In genomic region chr14:21382886-21383847, GRCh38 we compare ENCODE assay signal across 8 cellular contexts. TPM values are rescaled to one million over a fixed set of nuclear protein-coding genes. Genes with fewer than 3 reads are reported as not detected.
DNase-seq lines count a peak whose midpoint lies in the region; ATAC-seq and TF ChIP-seq lines count a peak whose summit lies in the region.

No MANE protein-coding gene starts in this region.

- H3K4me1 Mint-ChIP-seq in natural killer cell: peaks cover 33 to 35% of the 10 kb centered on the region in 2 donors
- peaks cover 45% of the 10 kb centered on the region for H3K4me1 Mint-ChIP-seq in stimulated activated naive CD8-positive, alpha-beta T cell treated with anti-CD3 and anti-CD28 coated beads, Interleukin-15, amount 100 ng/mL, for 72 hours

- WGBS in esophagus squamous epithelium, 2 donors: 0 to 1% methylated on average over 34 to 39 of the region's 39 CpGs

- H3K4me2 ChIP-seq in OCI-LY7 (ENCODE audit: low read length): peak overlapping the region; percentile 93

- H3K9me3 ChIP-seq in OCI-LY7 (ENCODE audit: low read length): no peaks in the 10 kb centered on the region
- H3K9me3 ChIP-seq in esophagus squamous epithelium: no peaks in the 10 kb centered on the region

- in situ Hi-C loops in G401 (cut with HindIII; ENCODE audit: low sequenced_read_pairs): no loop called here

- H3K4me1 ChIP-seq in OCI-LY7 (ENCODE audit: insufficient read depth, low read length, poor library complexity, severe bottlenecking) (peaks cover 46% of the 10 kb centered on the region), esophagus squamous epithelium (peaks cover 5 to 36% (median 16%) of the 10 kb centered on the region in 3 donors)

- peak overlapping the region; percentile 84; the same call in 1 of the 2 replicates for H2AFZ ChIP-seq in OCI-LY7 (ENCODE audit: low read length)

- no peaks in the 10 kb centered on the region for H3K27me3 ChIP-seq in esophagus squamous epithelium

- TF ChIP-seq CTCF in OCI-LY7 (conservative IDR thresholded peaks at IDR 0.05; ENCODE audit: low read length) (no peak), esophagus squamous epithelium (IDR thresholded peaks at IDR 0.05) (no peak), natural killer cell (IDR thresholded peaks at IDR 0.05) (no peak)

- H3K27me3 Mint-ChIP-seq in natural killer cell (ENCODE audit: low read depth in 2 of 2): no peaks in the 10 kb centered on the region
- H3K27me3 Mint-ChIP-seq in stimulated activated naive CD8-positive, alpha-beta T cell treated with anti-CD3 and anti-CD28 coated beads, Interleukin-15, amount 100 ng/mL, for 72 hours: no peaks in the 10 kb centered on the region

- intact Hi-C loops in OCI-LY7 (cut with micrococcal nuclease; ENCODE audit: unreplicated experiment): no loop called here
- intact Hi-C loops in esophagus squamous epithelium (cut with DNase I): loop anchor here (10.0 kb wide), 1 partner anchor 128 kb away; no protein-coding TSS in a partner anchor
- intact Hi-C loops in natural killer cell (cut with micrococcal nuclease): loop anchor here (5.0 kb wide), 1 partner anchor 151 kb away; no protein-coding TSS in a partner anchor

- no peaks in the 10 kb centered on the region for H3K36me3 Mint-ChIP-seq in natural killer cell

- H3K4me3 Mint-ChIP-seq in natural killer cell: peak overlapping the region; percentile 98
- peak overlapping the region; percentile 95 to 96 for H3K4me3 Mint-ChIP-seq in stimulated activated naive CD8-positive, alpha-beta T cell treated with anti-CD3 and anti-CD28 coated beads, Interleukin-15, amount 100 ng/mL, for 72 hours

- peak overlapping the region; percentile 96 to 99 for H3K27ac Mint-ChIP-seq in natural killer cell
- peak overlapping the region; percentile 100 for H3K27ac Mint-ChIP-seq in stimulated activated naive CD8-positive, alpha-beta T cell treated with anti-CD3 and anti-CD28 coated beads, Interleukin-15, amount 100 ng/mL, for 72 hours

- BruUV-seq in OCI-LY7 (replicated peaks; lab: Mats Ljungman, UMichigan): TSS peak; percentile 67

- CTCF ChIA-PET in OCI-LY7 (lab: Charles Lee; ENCODE audit: unreplicated experiment): no interaction called here

- no peak for TF ChIP-seq POLR2A in esophagus squamous epithelium (IDR thresholded peaks at IDR 0.05)

- H3K27ac ChIP-seq in OCI-LY7 (ENCODE audit: low read depth, low read length, poor library complexity, severe bottlenecking) (peak overlapping the region; percentile 78), esophagus squamous epithelium (peak overlapping the region; percentile 80 to 93 (median 90))

- H3K79me2 ChIP-seq in OCI-LY7 (ENCODE audit: insufficient read depth, low read depth, low read length): peaks cover 63% of the 10 kb centered on the region

- no peaks in the 10 kb centered on the region for H3K9me3 Mint-ChIP-seq in natural killer cell
- no peaks in the 10 kb centered on the region for H3K9me3 Mint-ChIP-seq in stimulated activated naive CD8-positive, alpha-beta T cell treated with anti-CD3 and anti-CD28 coated beads, Interleukin-15, amount 100 ng/mL, for 72 hours

- ATAC-seq in HG03565 (IDR thresholded peaks at IDR 0.05; ENCODE audit: unreplicated experiment): peak; percentile 29
- ATAC-seq in natural killer cell: peak; percentile 47 to 56 (median 54)
- ATAC-seq in stimulated activated naive CD8-positive, alpha-beta T cell treated with anti-CD3 and anti-CD28 coated beads, Interleukin-15, amount 100 ng/mL, for 72 hours: peak; percentile 62
- no peak for ATAC-seq in GM18519 (IDR thresholded peaks at IDR 0.05; ENCODE audit: low FRiP score, unreplicated experiment)

- no peaks in the 10 kb centered on the region for H3K9me2 ChIP-seq in OCI-LY7 (ENCODE audit: insufficient read depth, low read length)

- H3K36me3 ChIP-seq in OCI-LY7 (ENCODE audit: insufficient read depth, low read length): peaks cover 81% of the 10 kb centered on the region
- H3K36me3 ChIP-seq in esophagus squamous epithelium: peaks cover 4 to 31% (median 8%) of the 10 kb centered on the region in 3 donors

- H4K20me1 ChIP-seq in OCI-LY7 (ENCODE audit: insufficient read depth, low read length): peaks cover 21% of the 10 kb centered on the region

- POLR2A ChIA-PET in OCI-LY7 (lab: Charles Lee): interaction anchor here (0.8 to 1.7 kb wide), 9 partner anchors 13 to 122 kb away, joined by 3 to 6 read pairs (median 4); partner anchors contain the start of genes RAB2B and TOX4

- H3K4me3 ChIP-seq in OCI-LY7 (ENCODE audit: low read depth, low read length, poor library complexity, severe bottlenecking): peak overlapping the region; percentile 87
- peak overlapping the region; percentile 56 to 93 (median 82) for H3K4me3 ChIP-seq in esophagus squamous epithelium

- DNase-seq in G401 (ENCODE audit: low spot score) (peak; percentile 50), OCI-LY7 (ENCODE audit: low spot score) (peak; percentile 71), activated T-helper 1 cell treated with Interleukin-2 at 50 U/mL for 16 hours (ENCODE audit: low read depth) (peak; percentile 24), esophagus squamous epithelium (lab: John Stamatoyannopoulos, UW) (peak; percentile 7), natural killer cell (peak; percentile 51)
- peak; percentile 61 to 67 for DNase-seq in stimulated activated naive CD8-positive, alpha-beta T cell treated with anti-CD3 and anti-CD28 coated beads, Interleukin-15, amount 100 ng/mL, for 72 hours

RNA-seq across cellular contexts. Expression of gene SUPT16H, which starts 0.7 kb away (rescaled TPM):
- total RNA-seq in G401 (2014; rRNA removed; shearing (Covaris generic)): 70.3 and 87.7 TPM in 2 replicates
- total RNA-seq in OCI-LY7 (2014; rRNA removed; shearing (Covaris generic)): 100 and 106 TPM in 2 replicates
- 146 and 151 TPM in 2 replicates for total RNA-seq in OCI-LY7 (2022)
- 10 to 100 TPM; 24.8 to 67.7 (median 47.8) TPM for total RNA-seq in esophagus squamous epithelium
- 10 to 100 TPM; 60.3 to 72.6 (median 65.1) TPM for total RNA-seq in natural killer cell

Comparison
In these comparisons a context has a peak if more than half of its experiments do, and no peak if none do; other contexts are left out.
1. DNase-seq: peak in every context shown above with its lines; median percentile 71 in OCI-LY7; 64 in stimulated activated naive CD8-positive, alpha-beta T cell treated with anti-CD3 and anti-CD28 coated beads, Interleukin-15, amount 100 ng/mL, for 72 hours; 51 in natural killer cell; 50 in G401; 24 in activated T-helper 1 cell treated with Interleukin-2 at 50 U/mL for 16 hours; 7 in esophagus squamous epithelium.